9 cellular contexts compared by ENCODE assay signal in genomic region chr1:79259390-79260336, GRCh38.
DNase-seq lines count a peak whose midpoint lies in the region; ATAC-seq and FAIRE-seq lines count a peak whose summit lies in the region.
"Had no signal": no experiment of that assay in that cellular context is flagged by ENCODE, and none has a peak within 500 bp of the region (broad histone marks: within the 10 kb centered on the region; RNA-seq: fewer than 3 reads in every experiment).

No MANE protein-coding gene starts in this region.

- H3K4me1 Mint-ChIP-seq in stimulated activated memory B cell treated with anti-CD40 and anti-IgM and Interleukin-4, amounts not matched to agents 10 μg/mL and 1 μg/mL and 100 μg/mL, for 72 hours: no peaks in the 10 kb centered on the region
- H3K4me1 Mint-ChIP-seq: activated naive CD8-positive, alpha-beta T cell treated with anti-CD3 and anti-CD28 coated beads, Interleukin-2, amount 10 ng/mL, durations not matched to agents 7 days and 5 days had no signal

- H3K36me3 Mint-ChIP-seq in stimulated activated memory B cell treated with anti-CD40 and anti-IgM and Interleukin-4, amounts not matched to agents 10 μg/mL and 1 μg/mL and 100 μg/mL, for 72 hours: no peaks in the 10 kb centered on the region
- H3K36me3 Mint-ChIP-seq: activated naive CD8-positive, alpha-beta T cell treated with anti-CD3 and anti-CD28 coated beads, Interleukin-2, amount 10 ng/mL, durations not matched to agents 7 days and 5 days had no signal

- no peaks in the 10 kb centered on the region for H3K9me3 Mint-ChIP-seq in stimulated activated memory B cell treated with anti-CD40 and anti-IgM and Interleukin-4, amounts not matched to agents 10 μg/mL and 1 μg/mL and 100 μg/mL, for 72 hours
- H3K9me3 Mint-ChIP-seq: activated naive CD8-positive, alpha-beta T cell treated with anti-CD3 and anti-CD28 coated beads, Interleukin-2, amount 10 ng/mL, durations not matched to agents 7 days and 5 days had no signal

- DNase-seq in SIG-M5 treated with dmso at 0.1 percent for 504 hours (lab: John Stamatoyannopoulos, UW; ENCODE audit: unreplicated experiment) (peak; percentile 22), SIG-M5 (lab: John Stamatoyannopoulos, UW) (no peak), OCI-M1 (lab: John Stamatoyannopoulos, UW) (peak; percentile 60), frontal cortex (ENCODE audit: low spot score in 2 of 2) (peak; percentile 22 to 33), NCI-H1930 (lab: John Stamatoyannopoulos, UW) (no peak), T1000 (lab: John Stamatoyannopoulos, UW) (no peak)
- DNase-seq: activated naive CD8-positive, alpha-beta T cell treated with anti-CD3 and anti-CD28 coated beads, Interleukin-2, amount 10 ng/mL, durations not matched to agents 7 days and 5 days had no signal

- no peaks in the 10 kb centered on the region for H3K27me3 Mint-ChIP-seq in stimulated activated memory B cell treated with anti-CD40 and anti-IgM and Interleukin-4, amounts not matched to agents 10 μg/mL and 1 μg/mL and 100 μg/mL, for 72 hours
- H3K27me3 Mint-ChIP-seq: activated naive CD8-positive, alpha-beta T cell treated with anti-CD3 and anti-CD28 coated beads, Interleukin-2, amount 10 ng/mL, durations not matched to agents 7 days and 5 days had no signal

- peak; percentile 66 for ATAC-seq in HG02870 (IDR thresholded peaks at IDR 0.05; ENCODE audit: unreplicated experiment)
- no peak for ATAC-seq in stimulated activated memory B cell treated with anti-CD40 and anti-IgM and Interleukin-4, amounts not matched to agents 10 μg/mL and 1 μg/mL and 100 μg/mL, for 72 hours

- peak; percentile 48 for FAIRE-seq in frontal cortex (lab: Jason Lieb, UNC)

- no peak overlapping the region for H3K4me3 Mint-ChIP-seq in stimulated activated memory B cell treated with anti-CD40 and anti-IgM and Interleukin-4, amounts not matched to agents 10 μg/mL and 1 μg/mL and 100 μg/mL, for 72 hours
- H3K4me3 Mint-ChIP-seq: activated naive CD8-positive, alpha-beta T cell treated with anti-CD3 and anti-CD28 coated beads, Interleukin-2, amount 10 ng/mL, durations not matched to agents 7 days and 5 days had no signal

- no peak overlapping the region for H3K27ac Mint-ChIP-seq in stimulated activated memory B cell treated with anti-CD40 and anti-IgM and Interleukin-4, amounts not matched to agents 10 μg/mL and 1 μg/mL and 100 μg/mL, for 72 hours
- H3K27ac Mint-ChIP-seq: activated naive CD8-positive, alpha-beta T cell treated with anti-CD3 and anti-CD28 coated beads, Interleukin-2, amount 10 ng/mL, durations not matched to agents 7 days and 5 days had no signal

Comparison
In these comparisons a context has a peak if more than half of its experiments do, and no peak if none do; other contexts are left out.
1. DNase-seq: peak in SIG-M5 treated with dmso at 0.1 percent for 504 hours (single experiment), OCI-M1 (single experiment) and frontal cortex (2 of 2); none in SIG-M5 (single experiment), NCI-H1930 (0 of 2) and T1000 (single experiment).